1 cellular context compared by ENCODE assay signal in genomic region chrX:153818571-153819397, GRCh38.
TF ChIP-seq lines count a peak whose summit lies in the region.

No MANE protein-coding gene starts in this region.

TF ChIP-seq in endothelial cell of umbilical vein, 7 proteins besides CTCF, POLR2A, EP300 and RAD21:
- no peak for TF ChIP-seq GATA2 (IDR thresholded peaks at IDR 0.05; ENCODE audit: insufficient read depth, insufficient read length, low read depth, low read length)
- TF ChIP-seq EZH2 (IDR thresholded peaks at IDR 0.05; ENCODE audit: borderline replicate concordance, low read depth, low read length, severe bottlenecking), result no peak
- TF ChIP-seq MYC (IDR thresholded peaks at IDR 0.05; ENCODE audit: low read depth, low read length), result no peak
- TF ChIP-seq MAX (IDR thresholded peaks at IDR 0.05; ENCODE audit: insufficient read depth, insufficient read length), result no peak
- TF ChIP-seq POLR2AphosphoS5 (IDR thresholded peaks at IDR 0.05; ENCODE audit: insufficient read depth, low read depth, low read length), result no peak
- TF ChIP-seq JUN (IDR thresholded peaks at IDR 0.05; ENCODE audit: borderline replicate concordance, insufficient read depth, insufficient read length, low read depth), result no peak
- no peak for TF ChIP-seq FOS (IDR thresholded peaks at IDR 0.05; ENCODE audit: borderline replicate concordance, insufficient read depth, low read length)
